ENCODE assay signal across 1 cellular context in the genomic region with DNA sequence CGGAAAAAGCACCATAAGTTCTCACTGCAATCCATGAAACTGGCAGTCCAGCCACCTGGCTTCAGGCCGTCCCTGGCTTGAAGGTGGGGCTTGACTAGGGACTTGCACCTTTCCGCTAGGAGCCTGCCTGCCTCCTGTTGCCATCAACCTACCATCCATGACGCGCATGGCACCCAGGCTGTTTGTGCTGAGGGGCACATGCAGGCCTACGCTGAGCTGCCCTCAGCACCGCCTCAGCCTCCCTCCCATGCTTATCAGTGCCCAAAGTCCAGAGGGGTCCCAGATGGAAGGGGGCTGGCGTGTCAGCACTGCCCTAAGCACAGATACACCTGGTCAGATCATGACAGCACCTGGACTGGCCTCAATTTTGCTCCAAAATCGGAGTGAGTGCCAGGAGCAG.
TF ChIP-seq lines count a peak whose summit lies in the region.

No MANE protein-coding gene starts in this region.

TF ChIP-seq in K562, 482 proteins besides CTCF, POLR2A, EP300 and RAD21 (continued from another document):
- TF ChIP-seq, protein P1, sequence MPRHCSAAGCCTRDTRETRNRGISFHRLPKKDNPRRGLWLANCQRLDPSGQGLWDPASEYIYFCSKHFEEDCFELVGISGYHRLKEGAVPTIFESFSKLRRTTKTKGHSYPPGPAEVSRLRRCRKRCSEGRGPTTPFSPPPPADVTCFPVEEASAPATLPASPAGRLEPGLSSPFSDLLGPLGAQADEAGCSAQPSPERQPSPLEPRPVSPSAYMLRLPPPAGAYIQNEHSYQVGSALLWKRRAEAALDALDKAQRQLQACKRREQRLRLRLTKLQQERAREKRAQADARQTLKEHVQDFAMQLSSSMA (CRISPR knock-in tag; IDR thresholded peaks at IDR 0.05), result no peak
- no peak for TF ChIP-seq SRSF1 (IDR thresholded peaks at IDR 0.05; ENCODE audit: low read depth, low read length)
- no peak for TF ChIP-seq CBFB (CRISPR knock-in tag; IDR thresholded peaks at IDR 0.05)
- no peak for TF ChIP-seq SMAD1 (IDR thresholded peaks at IDR 0.05; ENCODE audit: low read depth, low read length, partially characterized antibody)
- no peak for TF ChIP-seq TEAD1 (CRISPR knock-in tag; IDR thresholded peaks at IDR 0.05)
- TF ChIP-seq, protein P2, sequence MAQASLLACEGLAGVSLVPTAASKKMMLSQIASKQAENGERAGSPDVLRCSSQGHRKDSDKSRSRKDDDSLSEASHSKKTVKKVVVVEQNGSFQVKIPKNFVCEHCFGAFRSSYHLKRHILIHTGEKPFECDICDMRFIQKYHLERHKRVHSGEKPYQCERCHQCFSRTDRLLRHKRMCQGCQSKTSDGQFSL (CRISPR knock-in tag; IDR thresholded peaks at IDR 0.05), result no peak
- TF ChIP-seq, protein P2 (tag; IDR thresholded peaks at IDR 0.05), result no peak
- TF ChIP-seq, protein P3, sequence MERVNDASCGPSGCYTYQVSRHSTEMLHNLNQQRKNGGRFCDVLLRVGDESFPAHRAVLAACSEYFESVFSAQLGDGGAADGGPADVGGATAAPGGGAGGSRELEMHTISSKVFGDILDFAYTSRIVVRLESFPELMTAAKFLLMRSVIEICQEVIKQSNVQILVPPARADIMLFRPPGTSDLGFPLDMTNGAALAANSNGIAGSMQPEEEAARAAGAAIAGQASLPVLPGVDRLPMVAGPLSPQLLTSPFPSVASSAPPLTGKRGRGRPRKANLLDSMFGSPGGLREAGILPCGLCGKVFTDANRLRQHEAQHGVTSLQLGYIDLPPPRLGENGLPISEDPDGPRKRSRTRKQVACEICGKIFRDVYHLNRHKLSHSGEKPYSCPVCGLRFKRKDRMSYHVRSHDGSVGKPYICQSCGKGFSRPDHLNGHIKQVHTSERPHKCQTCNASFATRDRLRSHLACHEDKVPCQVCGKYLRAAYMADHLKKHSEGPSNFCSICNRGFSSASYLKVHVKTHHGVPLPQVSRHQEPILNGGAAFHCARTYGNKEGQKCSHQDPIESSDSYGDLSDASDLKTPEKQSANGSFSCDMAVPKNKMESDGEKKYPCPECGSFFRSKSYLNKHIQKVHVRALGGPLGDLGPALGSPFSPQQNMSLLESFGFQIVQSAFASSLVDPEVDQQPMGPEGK (CRISPR knock-in tag; IDR thresholded peaks at IDR 0.05; ENCODE audit: borderline replicate concordance), result no peak
- TF ChIP-seq MAFG (tag; conservative IDR thresholded peaks at IDR 0.05), result no peak
- TF ChIP-seq NR2F6 (CRISPR knock-in tag; IDR thresholded peaks at IDR 0.05), result no peak
- no peak for TF ChIP-seq ZNF324 (CRISPR knock-in tag; IDR thresholded peaks at IDR 0.05)
- TF ChIP-seq, protein P4, sequence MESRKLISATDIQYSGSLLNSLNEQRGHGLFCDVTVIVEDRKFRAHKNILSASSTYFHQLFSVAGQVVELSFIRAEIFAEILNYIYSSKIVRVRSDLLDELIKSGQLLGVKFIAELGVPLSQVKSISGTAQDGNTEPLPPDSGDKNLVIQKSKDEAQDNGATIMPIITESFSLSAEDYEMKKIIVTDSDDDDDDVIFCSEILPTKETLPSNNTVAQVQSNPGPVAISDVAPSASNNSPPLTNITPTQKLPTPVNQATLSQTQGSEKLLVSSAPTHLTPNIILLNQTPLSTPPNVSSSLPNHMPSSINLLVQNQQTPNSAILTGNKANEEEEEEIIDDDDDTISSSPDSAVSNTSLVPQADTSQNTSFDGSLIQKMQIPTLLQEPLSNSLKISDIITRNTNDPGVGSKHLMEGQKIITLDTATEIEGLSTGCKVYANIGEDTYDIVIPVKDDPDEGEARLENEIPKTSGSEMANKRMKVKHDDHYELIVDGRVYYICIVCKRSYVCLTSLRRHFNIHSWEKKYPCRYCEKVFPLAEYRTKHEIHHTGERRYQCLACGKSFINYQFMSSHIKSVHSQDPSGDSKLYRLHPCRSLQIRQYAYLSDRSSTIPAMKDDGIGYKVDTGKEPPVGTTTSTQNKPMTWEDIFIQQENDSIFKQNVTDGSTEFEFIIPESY (CRISPR knock-in tag; IDR thresholded peaks at IDR 0.05), result no peak
- TF ChIP-seq, protein P5, sequence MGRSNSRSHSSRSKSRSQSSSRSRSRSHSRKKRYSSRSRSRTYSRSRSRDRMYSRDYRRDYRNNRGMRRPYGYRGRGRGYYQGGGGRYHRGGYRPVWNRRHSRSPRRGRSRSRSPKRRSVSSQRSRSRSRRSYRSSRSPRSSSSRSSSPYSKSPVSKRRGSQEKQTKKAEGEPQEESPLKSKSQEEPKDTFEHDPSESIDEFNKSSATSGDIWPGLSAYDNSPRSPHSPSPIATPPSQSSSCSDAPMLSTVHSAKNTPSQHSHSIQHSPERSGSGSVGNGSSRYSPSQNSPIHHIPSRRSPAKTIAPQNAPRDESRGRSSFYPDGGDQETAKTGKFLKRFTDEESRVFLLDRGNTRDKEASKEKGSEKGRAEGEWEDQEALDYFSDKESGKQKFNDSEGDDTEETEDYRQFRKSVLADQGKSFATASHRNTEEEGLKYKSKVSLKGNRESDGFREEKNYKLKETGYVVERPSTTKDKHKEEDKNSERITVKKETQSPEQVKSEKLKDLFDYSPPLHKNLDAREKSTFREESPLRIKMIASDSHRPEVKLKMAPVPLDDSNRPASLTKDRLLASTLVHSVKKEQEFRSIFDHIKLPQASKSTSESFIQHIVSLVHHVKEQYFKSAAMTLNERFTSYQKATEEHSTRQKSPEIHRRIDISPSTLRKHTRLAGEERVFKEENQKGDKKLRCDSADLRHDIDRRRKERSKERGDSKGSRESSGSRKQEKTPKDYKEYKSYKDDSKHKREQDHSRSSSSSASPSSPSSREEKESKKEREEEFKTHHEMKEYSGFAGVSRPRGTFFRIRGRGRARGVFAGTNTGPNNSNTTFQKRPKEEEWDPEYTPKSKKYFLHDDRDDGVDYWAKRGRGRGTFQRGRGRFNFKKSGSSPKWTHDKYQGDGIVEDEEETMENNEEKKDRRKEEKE (IDR thresholded peaks at IDR 0.05; ENCODE audit: borderline replicate concordance in 1 of 2, control insufficient read depth in 1 of 2, low read depth in 2 of 2, low read length in 1 of 2), result no peak
- TF ChIP-seq ZNF212 (CRISPR knock-in tag; IDR thresholded peaks at IDR 0.05), result no peak
- TF ChIP-seq, protein P6, sequence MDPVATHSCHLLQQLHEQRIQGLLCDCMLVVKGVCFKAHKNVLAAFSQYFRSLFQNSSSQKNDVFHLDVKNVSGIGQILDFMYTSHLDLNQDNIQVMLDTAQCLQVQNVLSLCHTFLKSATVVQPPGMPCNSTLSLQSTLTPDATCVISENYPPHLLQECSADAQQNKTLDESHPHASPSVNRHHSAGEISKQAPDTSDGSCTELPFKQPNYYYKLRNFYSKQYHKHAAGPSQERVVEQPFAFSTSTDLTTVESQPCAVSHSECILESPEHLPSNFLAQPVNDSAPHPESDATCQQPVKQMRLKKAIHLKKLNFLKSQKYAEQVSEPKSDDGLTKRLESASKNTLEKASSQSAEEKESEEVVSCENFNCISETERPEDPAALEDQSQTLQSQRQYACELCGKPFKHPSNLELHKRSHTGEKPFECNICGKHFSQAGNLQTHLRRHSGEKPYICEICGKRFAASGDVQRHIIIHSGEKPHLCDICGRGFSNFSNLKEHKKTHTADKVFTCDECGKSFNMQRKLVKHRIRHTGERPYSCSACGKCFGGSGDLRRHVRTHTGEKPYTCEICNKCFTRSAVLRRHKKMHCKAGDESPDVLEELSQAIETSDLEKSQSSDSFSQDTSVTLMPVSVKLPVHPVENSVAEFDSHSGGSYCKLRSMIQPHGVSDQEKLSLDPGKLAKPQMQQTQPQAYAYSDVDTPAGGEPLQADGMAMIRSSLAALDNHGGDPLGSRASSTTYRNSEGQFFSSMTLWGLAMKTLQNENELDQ (CRISPR knock-in tag; IDR thresholded peaks at IDR 0.05; ENCODE audit: borderline replicate concordance), result no peak
- TF ChIP-seq HSF4 (CRISPR knock-in tag; IDR thresholded peaks at IDR 0.05; ENCODE audit: borderline replicate concordance), result no peak
- no peak for TF ChIP-seq ERF (CRISPR knock-in tag; IDR thresholded peaks at IDR 0.05)
- no peak for TF ChIP-seq NFIX (CRISPR knock-in tag; IDR thresholded peaks at IDR 0.05; ENCODE audit: low read depth)
- TF ChIP-seq MAFK (IDR thresholded peaks at IDR 0.05; ENCODE audit: low read length), result no peak
- TF ChIP-seq, protein P7, sequence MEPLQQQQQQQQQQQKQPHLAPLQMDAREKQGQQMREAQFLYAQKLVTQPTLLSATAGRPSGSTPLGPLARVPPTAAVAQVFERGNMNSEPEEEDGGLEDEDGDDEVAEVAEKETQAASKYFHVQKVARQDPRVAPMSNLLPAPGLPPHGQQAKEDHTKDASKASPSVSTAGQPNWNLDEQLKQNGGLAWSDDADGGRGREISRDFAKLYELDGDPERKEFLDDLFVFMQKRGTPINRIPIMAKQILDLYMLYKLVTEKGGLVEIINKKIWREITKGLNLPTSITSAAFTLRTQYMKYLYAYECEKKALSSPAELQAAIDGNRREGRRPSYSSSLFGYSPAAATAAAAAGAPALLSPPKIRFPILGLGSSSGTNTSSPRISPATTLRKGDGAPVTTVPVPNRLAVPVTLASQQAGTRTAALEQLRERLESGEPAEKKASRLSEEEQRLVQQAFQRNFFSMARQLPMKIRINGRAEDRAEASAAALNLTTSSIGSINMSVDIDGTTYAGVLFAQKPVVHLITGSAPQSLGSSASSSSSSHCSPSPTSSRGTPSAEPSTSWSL (CRISPR knock-in tag; IDR thresholded peaks at IDR 0.05; ENCODE audit: borderline replicate concordance), result no peak
